18 cellular contexts compared by ENCODE assay signal in genomic region chr12:53828598-53828997, GRCh38.
DNase-seq lines count a peak whose midpoint lies in the region; ATAC-seq lines count a peak whose summit lies in the region.
"Had no signal": no experiment of that assay in that cellular context is flagged by ENCODE, and none has a peak within 500 bp of the region (broad histone marks: within the 10 kb centered on the region; RNA-seq: fewer than 3 reads in every experiment).

No MANE protein-coding gene starts in this region.

- in situ Hi-C loops in SK-MEL-5 (cut with HindIII; ENCODE audit: low pct_unique_long_range_greater_than_20kb, low sequenced_read_pairs), result no loop called here

- peak; percentile 57 for DNase-seq in COLO829 (ENCODE audit: low spot score)
- peak; percentile 16 for DNase-seq in HT1080 (ENCODE audit: low read depth)
- DNase-seq in SK-MEL-5 (ENCODE audit: low read depth, low spot score), result peak; percentile 56
- DNase-seq in medulla oblongata (ENCODE audit: extremely low spot score), result peak; percentile 3
- no peak for DNase-seq in NCI-H2107 (lab: John Stamatoyannopoulos, UW)
- DNase-seq in GOT3 (lab: John Stamatoyannopoulos, UW), result no peak
- DNase-seq: AML-193, DMS79 treated with DMSO at 0.1 percent for 48 hours, HFFc6, IMR-90, MM.1S, NCI-H1092 treated with DMSO at 0.1 percent for 48 hours, NCI-H510A treated with DMSO at 0.1 percent for 48 hours, NCI-H82, SJCRH30 had no signal

- ATAC-seq in HG03432 (IDR thresholded peaks at IDR 0.05; ENCODE audit: unreplicated experiment) (no peak), HG03159 (IDR thresholded peaks at IDR 0.05; ENCODE audit: unreplicated experiment) (no peak)
- ATAC-seq: GM23338 had no signal

Comparison
In these comparisons a context has a peak if more than half of its experiments do, and no peak if none do; other contexts are left out.
1. DNase-seq: peak in COLO829 (single experiment), HT1080 (single experiment), SK-MEL-5 (single experiment) and medulla oblongata (single experiment); none in NCI-H2107 (single experiment) and GOT3 (single experiment).